ENCODE assay signal across 1 cellular context in the genomic region with DNA sequence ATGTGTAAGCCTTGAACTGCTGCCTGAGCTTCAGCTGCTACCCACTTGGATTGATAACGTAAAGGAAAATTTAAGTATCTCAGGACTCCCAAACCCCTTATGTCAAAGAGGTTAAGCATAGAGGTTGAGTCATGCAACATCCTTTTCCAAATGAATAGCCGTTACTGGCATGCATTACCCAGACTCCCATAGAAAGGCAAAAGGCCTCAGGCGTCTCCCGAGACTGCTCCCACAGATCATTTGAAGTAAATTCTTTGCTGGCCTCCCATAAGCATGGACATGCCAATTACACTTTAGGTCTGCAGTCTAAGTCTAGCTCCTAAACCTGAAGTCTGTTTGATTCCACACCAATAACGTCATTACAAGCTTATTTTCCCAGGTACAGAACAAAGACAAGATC.
TF ChIP-seq lines count a peak whose summit lies in the region.

No MANE protein-coding gene starts in this region.

TF ChIP-seq in IMR-90, 13 proteins besides CTCF, POLR2A, EP300 and RAD21:
- TF ChIP-seq, protein P1, sequence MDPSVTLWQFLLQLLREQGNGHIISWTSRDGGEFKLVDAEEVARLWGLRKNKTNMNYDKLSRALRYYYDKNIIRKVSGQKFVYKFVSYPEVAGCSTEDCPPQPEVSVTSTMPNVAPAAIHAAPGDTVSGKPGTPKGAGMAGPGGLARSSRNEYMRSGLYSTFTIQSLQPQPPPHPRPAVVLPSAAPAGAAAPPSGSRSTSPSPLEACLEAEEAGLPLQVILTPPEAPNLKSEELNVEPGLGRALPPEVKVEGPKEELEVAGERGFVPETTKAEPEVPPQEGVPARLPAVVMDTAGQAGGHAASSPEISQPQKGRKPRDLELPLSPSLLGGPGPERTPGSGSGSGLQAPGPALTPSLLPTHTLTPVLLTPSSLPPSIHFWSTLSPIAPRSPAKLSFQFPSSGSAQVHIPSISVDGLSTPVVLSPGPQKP (IDR thresholded peaks at IDR 0.05; ENCODE audit: borderline replicate concordance, low read depth, low read length), result no peak
- TF ChIP-seq, protein P2, sequence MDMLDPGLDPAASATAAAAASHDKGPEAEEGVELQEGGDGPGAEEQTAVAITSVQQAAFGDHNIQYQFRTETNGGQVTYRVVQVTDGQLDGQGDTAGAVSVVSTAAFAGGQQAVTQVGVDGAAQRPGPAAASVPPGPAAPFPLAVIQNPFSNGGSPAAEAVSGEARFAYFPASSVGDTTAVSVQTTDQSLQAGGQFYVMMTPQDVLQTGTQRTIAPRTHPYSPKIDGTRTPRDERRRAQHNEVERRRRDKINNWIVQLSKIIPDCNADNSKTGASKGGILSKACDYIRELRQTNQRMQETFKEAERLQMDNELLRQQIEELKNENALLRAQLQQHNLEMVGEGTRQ (IDR thresholded peaks at IDR 0.05; ENCODE audit: low read depth, low read length), result no peak
- TF ChIP-seq FOS (IDR thresholded peaks at IDR 0.05; ENCODE audit: low read depth, low read length) (no peak), MAZ (IDR thresholded peaks at IDR 0.05; ENCODE audit: borderline replicate concordance, low read depth, low read length) (no peak), RFX5 (IDR thresholded peaks at IDR 0.05; ENCODE audit: low read depth, low read length) (no peak), RCOR1 (IDR thresholded peaks at IDR 0.05; ENCODE audit: insufficient replicate concordance, low read length) (no peak), SMC3 (IDR thresholded peaks at IDR 0.05; ENCODE audit: low read depth, low read length) (no peak), MXI1 (IDR thresholded peaks at IDR 0.05; ENCODE audit: borderline replicate concordance, low read depth, low read length) (no peak), NFE2L2 (IDR thresholded peaks at IDR 0.05; ENCODE audit: low read depth, low read length) (no peak), MAFK (IDR thresholded peaks at IDR 0.05; ENCODE audit: low read depth, low read length) (no peak), CHD1 (IDR thresholded peaks at IDR 0.05; ENCODE audit: low read depth, low read length) (no peak), CEBPB (IDR thresholded peaks at IDR 0.05; ENCODE audit: low read depth, low read length) (no peak), BHLHE40 (IDR thresholded peaks at IDR 0.05; ENCODE audit: low read depth, low read length) (no peak)
